Comparison of ENCODE assay signal across 12 cellular contexts in genomic region chr19:1232231-1232637, GRCh38. TPM values are rescaled to one million over a fixed set of nuclear protein-coding genes. Genes with fewer than 3 reads are reported as not detected.
A peak's percentile ranks its signal among the peaks of the same experiment; 100 is the strongest.
DNase-seq lines count a peak whose midpoint lies in the region; ATAC-seq and TF ChIP-seq lines count a peak whose summit lies in the region.
"Had no signal": no experiment of that assay in that cellular context is flagged by ENCODE, and none has a peak within 500 bp of the region (broad histone marks: within the 10 kb centered on the region; RNA-seq: fewer than 3 reads in every experiment).

No MANE protein-coding gene starts in this region.

- TF ChIP-seq CTCF in SK-N-SH (IDR thresholded peaks at IDR 0.05): no peak
- TF ChIP-seq CTCF in endodermal cell (conservative IDR thresholded peaks at IDR 0.05): no peak
- no peak for TF ChIP-seq CTCF in right lobe of liver (IDR thresholded peaks at IDR 0.05)
- no peak for TF ChIP-seq CTCF in thyroid gland (IDR thresholded peaks at IDR 0.05)

- peaks cover 0 to 53% of the 10 kb centered on the region in 2 experiments for H3K36me3 ChIP-seq in SK-N-SH (replicated peaks in 1 of 2; ENCODE audit: control insufficient read depth in 1 of 2, insufficient read depth in 2 of 2, low read length in 1 of 2)
- H3K36me3 ChIP-seq in endodermal cell (ENCODE audit: control insufficient read depth, insufficient read depth, low read length): peaks cover 10% of the 10 kb centered on the region
- no peaks in the 10 kb centered on the region for H3K36me3 ChIP-seq in right lobe of liver
- H3K36me3 ChIP-seq in thyroid gland: peaks cover 10 to 11% of the 10 kb centered on the region in 2 donors

- CTCF ChIA-PET in SK-N-SH (lab: Yijun Ruan, JAX): interaction anchor here (1.2 to 5.7 kb wide), 4 partner anchors 10 to 119 kb away, joined by 3 to 82 read pairs (median 4); no protein-coding TSS in a partner anchor

- no peaks in the 10 kb centered on the region for H3K27me3 Mint-ChIP-seq in endodermal cell (ENCODE audit: insufficient read depth)

- TF ChIP-seq EP300 in SK-N-SH (IDR thresholded peaks at IDR 0.05; ENCODE audit: borderline replicate concordance in 1 of 2, low read depth in 1 of 2, low read length in 1 of 2): no peak

- H3K4me3 Mint-ChIP-seq in endodermal cell: no peak overlapping the region

- ATAC-seq in SK-N-SH treated with all-trans-retinoic acid at 6 μM for 48 hours: peak; percentile 16
- ATAC-seq in right lobe of liver: peak in 3 of 4 donors; percentile 1 to 11 (median 6)
- no peak for ATAC-seq in GM19328 (IDR thresholded peaks at IDR 0.05; ENCODE audit: unreplicated experiment)

- H3K27ac Mint-ChIP-seq in endodermal cell: no peak overlapping the region

- peaks cover 0 to 9% of the 10 kb centered on the region in 2 experiments; a peak in 1 of 4 replicates for H3K4me1 ChIP-seq in SK-N-SH (ENCODE audit: control insufficient read depth in 1 of 2, insufficient read depth in 2 of 2, low read depth in 1 of 2, low read length in 1 of 2)
- no peaks in the 10 kb centered on the region for H3K4me1 ChIP-seq in endodermal cell (ENCODE audit: control insufficient read depth, insufficient read depth, low read length)
- peaks cover 0 to 3% (median 0%) of the 10 kb centered on the region in 4 donors for H3K4me1 ChIP-seq in right lobe of liver
- peaks cover 10 to 27% of the 10 kb centered on the region in 2 donors for H3K4me1 ChIP-seq in thyroid gland

- no peak overlapping the region for H3K4me3 ChIP-seq in SK-N-SH (ENCODE audit: low read depth in 2 of 2, low read length in 1 of 2)
- H3K4me3 ChIP-seq in endodermal cell (ENCODE audit: low read length): no peak overlapping the region
- H3K4me3 ChIP-seq in right lobe of liver: no peak overlapping the region
- no peak overlapping the region for H3K4me3 ChIP-seq in thyroid gland (replicated peaks in 1 of 3)
- H3K4me3 ChIP-seq: SJSA1 had no signal

- H3K27me3 ChIP-seq in SK-N-SH (ENCODE audit: insufficient read depth) (no peaks in the 10 kb centered on the region), endodermal cell (ENCODE audit: control insufficient read depth, insufficient read depth, low read length, poor library complexity, severe bottlenecking) (no peaks in the 10 kb centered on the region), right lobe of liver (no peaks in the 10 kb centered on the region), thyroid gland (no peaks in the 10 kb centered on the region)

- H3K9me3 ChIP-seq in SK-N-SH (no peaks in the 10 kb centered on the region), endodermal cell (ENCODE audit: control insufficient read depth, low read length) (no peaks in the 10 kb centered on the region), right lobe of liver (no peaks in the 10 kb centered on the region), thyroid gland (no peaks in the 10 kb centered on the region)
- H3K9me3 ChIP-seq: SJSA1 had no signal

- 100% methylated on average over 3 of the region's 5 CpGs for WGBS in SK-N-SH (ENCODE audit: low lambda C conversion rate)
- 91 to 94% methylated on average over 5 of the region's 5 CpGs for WGBS in endodermal cell (ENCODE audit: insufficient coverage in 1 of 2, insufficient read length in 1 of 2), 2 experiments
- no CpG with 5 or more reads among the region's 5 CpGs for WGBS in right lobe of liver (ENCODE audit: insufficient coverage, low coverage, low lambda C conversion rate, missing lambda C conversion rate)
- WGBS in thyroid gland, 2 donors: 77 to 83% methylated on average over 3 to 4 of the region's 5 CpGs

- peaks cover 14% of the 10 kb centered on the region for H3F3A ChIP-seq in SK-N-SH (replicated peaks; ENCODE audit: insufficient read depth)

- intact Hi-C loops in right lobe of liver (cut with DNase I): no loop called here
- intact Hi-C loops in thyroid gland (cut with DNase I): loop anchor here (10.0 kb wide), 1 partner anchor 307 kb away; the partner anchor contains the start of gene ARID3A

- no peak overlapping the region for H2AFZ ChIP-seq in SK-N-SH (ENCODE audit: low read depth)

- no peak overlapping the region for H3K4me2 ChIP-seq in SK-N-SH
- H3K4me2 ChIP-seq: KMS-11 had no signal

- H3K36me3 Mint-ChIP-seq in endodermal cell (ENCODE audit: low read depth): peaks cover 17% of the 10 kb centered on the region

- H3K27ac ChIP-seq in SK-N-SH (ENCODE audit: low read depth in 2 of 2, low read length in 1 of 2): no peak overlapping the region
- peak overlapping the region; percentile 44 for H3K27ac ChIP-seq in endodermal cell (ENCODE audit: low read depth, low read length)
- H3K27ac ChIP-seq in right lobe of liver: no peak overlapping the region
- peak overlapping the region; percentile 5 to 42 (median 14) for H3K27ac ChIP-seq in thyroid gland
- H3K27ac ChIP-seq: KMS-11, SJSA1 had no signal

- H3K9me2 ChIP-seq in SK-N-SH: no peaks in the 10 kb centered on the region

- TF ChIP-seq RAD21 in SK-N-SH (IDR thresholded peaks at IDR 0.05; ENCODE audit: low read length): no peak

- DNase-seq in SK-N-SH (no peak), endodermal cell (no peak), right lobe of liver (no peak), thyroid gland (no peak), NCI-H1417 (lab: John Stamatoyannopoulos, UW) (no peak), NCI-H226 (no peak)
- DNase-seq: activated CD8-positive, alpha-beta memory T cell treated with anti-CD3 and anti-CD28 coated beads, Interleukin-2, amount 50 U/mL, for 48 hours; NCI-H1694 had no signal

- H3K4me1 Mint-ChIP-seq in endodermal cell: no peaks in the 10 kb centered on the region

- no peaks in the 10 kb centered on the region for H3K9me3 Mint-ChIP-seq in endodermal cell

- POLR2A ChIA-PET in SK-N-SH (lab: Yijun Ruan, JAX): no interaction called here

- H3K9ac ChIP-seq in SK-N-SH: no peak overlapping the region
- H3K9ac ChIP-seq in endodermal cell (ENCODE audit: extremely low read depth, low read length, poor library complexity, severe bottlenecking): no peak overlapping the region
- H3K9ac ChIP-seq: KMS-11 had no signal

- peaks cover 24% of the 10 kb centered on the region for H4K20me1 ChIP-seq in SK-N-SH (ENCODE audit: insufficient read depth)

- TF ChIP-seq POLR2A in right lobe of liver (IDR thresholded peaks at IDR 0.05): no peak
- TF ChIP-seq POLR2A in thyroid gland (IDR thresholded peaks at IDR 0.05): no peak

- peaks cover 11% of the 10 kb centered on the region; the same call in 1 of the 2 replicates for H3K79me2 ChIP-seq in SK-N-SH (ENCODE audit: insufficient read depth)

TF ChIP-seq in SK-N-SH treated with all-trans-retinoic acid at 6 μM for 48 hours, 23 proteins besides CTCF, POLR2A, EP300 and RAD21 (continues in another document):
- no peak for TF ChIP-seq ISL1 (CRISPR knock-in tag; IDR thresholded peaks at IDR 0.05)
- no peak for TF ChIP-seq ZFP30 (CRISPR knock-in tag; IDR thresholded peaks at IDR 0.05)

TF ChIP-seq in SK-N-SH, 30 proteins besides CTCF, POLR2A, EP300 and RAD21 (continues in another document):
- TF ChIP-seq USF1 (IDR thresholded peaks at IDR 0.05; ENCODE audit: borderline replicate concordance, low read depth) (no peak), NRF1 (IDR thresholded peaks at IDR 0.05; ENCODE audit: low read depth, low read length) (no peak), SIN3A (IDR thresholded peaks at IDR 0.05; ENCODE audit: borderline replicate concordance, low read depth, low read length) (no peak), SMC3 (IDR thresholded peaks at IDR 0.05; ENCODE audit: low read depth, low read length) (no peak)

RNA-seq across cellular contexts. Expression of gene CBARP, which starts 5.6 kb away (rescaled TPM):
- polyA plus RNA-seq in SK-N-SH (2012; rRNA removed): 4.8 and 5.1 TPM in 2 replicates
- 1.6 and 3.5 TPM in 2 replicates for polyA plus RNA-seq in SK-N-SH (2012; cell fraction: cytosol; rRNA removed)
- polyA plus RNA-seq in SK-N-SH (2012; cell fraction: nucleus; rRNA removed): 25.2 and 37.7 TPM in 2 replicates
- total RNA-seq in endodermal cell: 10 to 100 TPM; 21.5 to 28.5 TPM
- 26.4 TPM for polyA plus RNA-seq in endodermal cell (2013, experiment 1 of 2)
- polyA plus RNA-seq in endodermal cell (2013, experiment 2 of 2): 19.3 TPM
- total RNA-seq in right lobe of liver: under 1 TPM; 0.15 to 0.62 (median 0.31) TPM
- total RNA-seq in thyroid gland: 1 to 10 TPM in 3 of 4 donors, under 1 TPM in 1; 0.73 to 3.2 (median 1.5) TPM

RNA-seq across cellular contexts. Expression of gene ATP5F1D, which starts 9.3 kb away (rescaled TPM):
- polyA plus RNA-seq in SK-N-SH (2012; rRNA removed): 133 and 226 TPM in 2 replicates
- 114 and 155 TPM in 2 replicates for polyA plus RNA-seq in SK-N-SH (2012; cell fraction: cytosol; rRNA removed)
- polyA plus RNA-seq in SK-N-SH (2012; cell fraction: nucleus; rRNA removed): 81.6 and 162 TPM in 2 replicates
- 100 to 1,000 TPM; 144 to 159 TPM for total RNA-seq in endodermal cell
- polyA plus RNA-seq in endodermal cell (2013, experiment 1 of 2): 108 TPM
- 96.0 TPM for polyA plus RNA-seq in endodermal cell (2013, experiment 2 of 2)
- total RNA-seq in right lobe of liver: 100 to 1,000 TPM in 5 of 6 experiments, 10 to 100 TPM in 1; 98.1 to 240 (median 137) TPM
- 100 to 1,000 TPM in 1 of 4 donors, 10 to 100 TPM in 3; 39.2 to 182 (median 83.0) TPM for total RNA-seq in thyroid gland

RNA-seq across cellular contexts. Expression of gene MIDN, which starts 16.1 kb away (rescaled TPM):
- 8.2 and 13.9 TPM in 2 replicates for polyA plus RNA-seq in SK-N-SH (2012; rRNA removed)
- polyA plus RNA-seq in SK-N-SH (2012; cell fraction: cytosol; rRNA removed): 6.8 and 9.9 TPM in 2 replicates
- 53.9 and 79.1 TPM in 2 replicates for polyA plus RNA-seq in SK-N-SH (2012; cell fraction: nucleus; rRNA removed)
- total RNA-seq in endodermal cell (100 to 1,000 TPM; 183 to 185 TPM), right lobe of liver (10 to 100 TPM; 22.3 to 55.1 (median 29.3) TPM), thyroid gland (10 to 100 TPM; 16.2 to 89.2 (median 17.9) TPM)
- 126 TPM for polyA plus RNA-seq in endodermal cell (2013, experiment 1 of 2)
- polyA plus RNA-seq in endodermal cell (2013, experiment 2 of 2): 115 TPM

RNA-seq across cellular contexts. Expression of gene STK11, which starts 26.7 kb away (rescaled TPM):
- polyA plus RNA-seq in SK-N-SH (2012; rRNA removed): 53.5 and 55.5 TPM in 2 replicates
- polyA plus RNA-seq in SK-N-SH (2012; cell fraction: cytosol; rRNA removed): 27.7 and 37.8 TPM in 2 replicates
- 173 and 201 TPM in 2 replicates for polyA plus RNA-seq in SK-N-SH (2012; cell fraction: nucleus; rRNA removed)
- total RNA-seq in endodermal cell (10 to 100 TPM; 78.8 to 81.4 TPM), right lobe of liver (10 to 100 TPM; 23.8 to 34.0 (median 29.5) TPM), thyroid gland (10 to 100 TPM; 60.2 to 83.4 (median 71.1) TPM)
- 44.7 TPM for polyA plus RNA-seq in endodermal cell (2013, experiment 1 of 2)
- 46.8 TPM for polyA plus RNA-seq in endodermal cell (2013, experiment 2 of 2)

RNA-seq across cellular contexts. Expression of gene CIRBP, which starts 36.9 kb away (rescaled TPM):
- polyA plus RNA-seq in SK-N-SH (2012; rRNA removed): 762 and 857 TPM in 2 replicates
- polyA plus RNA-seq in SK-N-SH (2012; cell fraction: cytosol; rRNA removed): 628 and 677 TPM in 2 replicates
- polyA plus RNA-seq in SK-N-SH (2012; cell fraction: nucleus; rRNA removed): 2,521 and 3,638 TPM in 2 replicates
- 100 to 1,000 TPM; 282 to 301 TPM for total RNA-seq in endodermal cell
- 403 TPM for polyA plus RNA-seq in endodermal cell (2013, experiment 1 of 2)
- 310 TPM for polyA plus RNA-seq in endodermal cell (2013, experiment 2 of 2)
- total RNA-seq in right lobe of liver: 100 to 1,000 TPM in 2 of 6 experiments, 10 to 100 TPM in 4; 69.2 to 111 (median 89.5) TPM
- total RNA-seq in thyroid gland: 1,000 to 10,000 TPM in 2 of 4 donors, 100 to 1,000 TPM in 2; 679 to 1,194 (median 893) TPM

Comparison
In these comparisons a context has a peak if more than half of its experiments do, and no peak if none do; other contexts are left out.
1. H3K27ac ChIP-seq: peak in endodermal cell (single experiment) and thyroid gland (3 of 3); none in SK-N-SH (0 of 2) and right lobe of liver (0 of 3).
2. RNA of gene CBARP, which starts 5.6 kb away (total RNA-seq): 21.5 to 28.5 TPM in endodermal cell; 0.73 to 3.2 TPM in thyroid gland and 0.15 to 0.62 TPM in right lobe of liver; every median in the first group is over 4 times any median in the second.